In the genomic region with DNA sequence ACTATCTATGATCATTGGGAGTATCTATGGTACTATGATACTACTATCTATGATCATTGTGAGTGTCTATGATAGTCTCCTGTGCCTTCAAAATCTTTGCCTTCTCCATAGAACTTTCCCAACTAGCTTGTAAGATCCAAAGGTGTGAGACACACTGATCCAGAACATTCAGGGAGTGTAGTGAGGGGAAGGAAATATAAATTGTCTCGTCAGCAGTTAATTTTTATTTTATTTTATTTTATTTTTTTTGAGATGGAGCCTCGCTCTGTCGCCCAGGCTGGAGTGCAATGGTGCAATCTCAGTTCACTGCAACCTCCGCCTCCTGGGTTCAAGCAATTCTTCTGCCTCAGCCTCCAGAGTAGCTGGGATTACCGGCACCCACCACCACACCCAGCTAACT, we compare ENCODE assay signal across 3 cellular contexts.
TF ChIP-seq lines count a peak whose summit lies in the region.

No MANE protein-coding gene starts in this region.

TF ChIP-seq in A549, 52 proteins besides CTCF, POLR2A, EP300 and RAD21:
- peak; percentile 89 for TF ChIP-seq MAFK (IDR thresholded peaks at IDR 0.05; ENCODE audit: partially characterized antibody)

TF ChIP-seq in K562, 482 proteins besides CTCF, POLR2A, EP300 and RAD21:
- TF ChIP-seq MAFK (IDR thresholded peaks at IDR 0.05; ENCODE audit: low read length) (peak; percentile 79), ZNF316 (IDR thresholded peaks at IDR 0.05) (peak; percentile 92), MAFF (IDR thresholded peaks at IDR 0.05; ENCODE audit: low read length) (peak; percentile 73), MAFG (tag; conservative IDR thresholded peaks at IDR 0.05) (peak; percentile 85), C11orf30 (IDR thresholded peaks at IDR 0.05; ENCODE audit: low read depth) (peak; percentile 76)
TF ChIP-seq in K562: peak in this region for 5; not testable (repeated sequence) for 477.

TF ChIP-seq in H1, 55 proteins besides CTCF, POLR2A, EP300 and RAD21:
- TF ChIP-seq MAFK (IDR thresholded peaks at IDR 0.05; ENCODE audit: low read depth, low read length) = peak; percentile 49; the same call in 1 of the 2 replicates
